In genomic region chr4:89196745-89197144, GRCh38 we compare ENCODE assay signal across 16 cellular contexts.
DNase-seq lines count a peak whose midpoint lies in the region; ATAC-seq and TF ChIP-seq lines count a peak whose summit lies in the region.
"Had no signal": no experiment of that assay in that cellular context is flagged by ENCODE, and none has a peak within 500 bp of the region (broad histone marks: within the 10 kb centered on the region; RNA-seq: fewer than 3 reads in every experiment).

No MANE protein-coding gene starts in this region.

- H3K4me1 ChIP-seq in colonic mucosa (peaks cover 4% of the 10 kb centered on the region), SJCRH30 (no peaks in the 10 kb centered on the region)
- H3K4me1 ChIP-seq: uterus had no signal

- no peak overlapping the region for H3K4me3 ChIP-seq in AG10803 (ENCODE audit: low read length)
- H3K4me3 ChIP-seq in colonic mucosa = no peak overlapping the region
- H3K4me3 ChIP-seq in SJCRH30 = no peak overlapping the region
- H3K4me3 ChIP-seq: lung, uterus had no signal

- no peak overlapping the region for H3K27ac Mint-ChIP-seq in effector memory CD8-positive, alpha-beta T cell
- H3K27ac Mint-ChIP-seq: activated naive CD4-positive, alpha-beta T cell treated with anti-CD3 and anti-CD28 coated beads, Interleukin-2, amount 50 U/mL, for 24 hours had no signal

- intact Hi-C loops in colonic mucosa (cut with DNase I) = no loop called here

- no peaks in the 10 kb centered on the region for H3K9me3 Mint-ChIP-seq in effector memory CD8-positive, alpha-beta T cell
- H3K9me3 Mint-ChIP-seq: activated naive CD4-positive, alpha-beta T cell treated with anti-CD3 and anti-CD28 coated beads, Interleukin-2, amount 50 U/mL, for 24 hours; CD8-positive, alpha-beta memory T cell had no signal

- peak; percentile 88 for ATAC-seq in left lobe of liver
- no peak for ATAC-seq in effector memory CD8-positive, alpha-beta T cell (replicated peaks)

- H3K27me3 ChIP-seq in colonic mucosa = no peaks in the 10 kb centered on the region
- H3K27me3 ChIP-seq in SJCRH30 = no peaks in the 10 kb centered on the region
- H3K27me3 ChIP-seq: uterus had no signal

- H3K4me1 Mint-ChIP-seq in effector memory CD8-positive, alpha-beta T cell (ENCODE audit: low read depth in 2 of 2) = no peaks in the 10 kb centered on the region
- H3K4me1 Mint-ChIP-seq: activated naive CD4-positive, alpha-beta T cell treated with anti-CD3 and anti-CD28 coated beads, Interleukin-2, amount 50 U/mL, for 24 hours; CD8-positive, alpha-beta memory T cell had no signal

- DNase-seq in AG10803 (ENCODE audit: low read depth) (peak; percentile 5), LoVo (ENCODE audit: low spot score) (peak; percentile 18), colonic mucosa (no peak), left lobe of liver (ENCODE audit: low spot score) (no peak), SJCRH30 (no peak), MV-4-11 (lab: John Stamatoyannopoulos, UW) (no peak)
- DNase-seq in effector memory CD8-positive, alpha-beta T cell = no peak
- DNase-seq in stimulated activated CD4-positive, alpha-beta T cell treated with anti-CD3 and anti-CD28 coated beads, Interleukin-2, amount 100 ng/mL, for 24 hours = no peak
- DNase-seq: activated CD4-positive, alpha-beta T cell treated with anti-CD3 and anti-CD28 coated beads for 1 hour; CD8-positive, alpha-beta memory T cell; NCI-H187 treated with DMSO at 0.1 percent for 48 hours; NCI-H510A; SK-N-SH; uterus had no signal

- H3K36me3 ChIP-seq in colonic mucosa (no peaks in the 10 kb centered on the region), SJCRH30 (no peaks in the 10 kb centered on the region)
- H3K36me3 ChIP-seq: uterus had no signal

- no peak overlapping the region for H3K9ac ChIP-seq in colonic mucosa (ENCODE audit: low read depth in 2 of 2, low read length in 2 of 2)
- H3K9ac ChIP-seq: SK-N-SH had no signal

- H3K27ac ChIP-seq in colonic mucosa = peak overlapping the region; percentile 28
- H3K27ac ChIP-seq in SJCRH30 = no peak overlapping the region
- H3K27ac ChIP-seq: uterus had no signal

- peaks cover 0 to 18% of the 10 kb centered on the region in 2 donors for H3K27me3 Mint-ChIP-seq in effector memory CD8-positive, alpha-beta T cell

- no peak overlapping the region for H3K4me3 Mint-ChIP-seq in effector memory CD8-positive, alpha-beta T cell
- H3K4me3 Mint-ChIP-seq: activated naive CD4-positive, alpha-beta T cell treated with anti-CD3 and anti-CD28 coated beads, Interleukin-2, amount 50 U/mL, for 24 hours; CD8-positive, alpha-beta memory T cell had no signal

- TF ChIP-seq CTCF in AG10803 (conservative IDR thresholded peaks at IDR 0.05; ENCODE audit: low read length) = no peak
- no peak for TF ChIP-seq CTCF in colonic mucosa (IDR thresholded peaks at IDR 0.05)

- no peaks in the 10 kb centered on the region for H3K9me3 ChIP-seq in colonic mucosa
- H3K9me3 ChIP-seq in SJCRH30 (replicated peaks) = no peaks in the 10 kb centered on the region
- H3K9me3 ChIP-seq: SK-N-SH, uterus had no signal

- H3K36me3 Mint-ChIP-seq in effector memory CD8-positive, alpha-beta T cell (ENCODE audit: insufficient read depth) = no peaks in the 10 kb centered on the region
- H3K36me3 Mint-ChIP-seq: activated naive CD4-positive, alpha-beta T cell treated with anti-CD3 and anti-CD28 coated beads, Interleukin-2, amount 50 U/mL, for 24 hours had no signal

Comparison
In these comparisons a context has a peak if more than half of its experiments do, and no peak if none do; other contexts are left out.
1. DNase-seq: peak in AG10803 (single experiment) and LoVo (single experiment); none in colonic mucosa (single experiment), left lobe of liver (single experiment), SJCRH30 (0 of 2), effector memory CD8-positive, alpha-beta T cell (0 of 3), MV-4-11 (single experiment) and stimulated activated CD4-positive, alpha-beta T cell treated with anti-CD3 and anti-CD28 coated beads, Interleukin-2, amount 100 ng/mL, for 24 hours (0 of 2).